In the genomic region with DNA sequence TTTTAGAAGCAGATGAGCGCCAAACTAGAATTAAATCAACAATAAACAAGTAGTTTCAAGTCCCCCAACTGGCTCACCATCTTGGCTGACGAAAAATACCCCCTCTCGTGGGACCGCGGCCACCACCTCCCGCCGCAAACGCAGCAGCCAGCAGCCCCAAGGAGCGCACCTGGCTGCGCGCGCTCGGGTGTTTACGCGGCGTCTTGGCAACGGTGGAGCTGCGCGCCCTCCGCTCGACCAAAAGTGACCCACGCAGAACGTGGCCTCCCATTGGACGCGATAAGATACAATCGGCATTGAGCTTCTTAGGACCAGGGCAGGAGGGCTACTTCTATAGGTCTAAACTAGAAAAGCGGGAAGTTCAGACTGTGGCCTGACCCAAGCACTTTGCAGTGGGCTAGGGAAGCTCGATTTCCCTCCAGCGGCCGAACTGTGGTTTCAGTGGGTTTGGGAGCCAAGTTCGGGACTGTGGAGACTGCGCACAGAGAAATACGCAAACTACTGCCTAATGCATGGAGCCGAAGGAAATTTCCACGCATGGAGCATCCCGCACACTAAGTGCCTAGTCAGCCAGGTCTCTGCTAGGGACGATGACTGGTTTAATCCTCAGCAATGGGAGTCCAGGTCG, we compare ENCODE assay signal across 8 cellular contexts. TPM values are rescaled to one million over a fixed set of nuclear protein-coding genes. Genes with fewer than 3 reads are reported as not detected.
DNase-seq lines count a peak whose midpoint lies in the region; TF ChIP-seq lines count a peak whose summit lies in the region.

TSS of gene MNS1 (minus strand) at position 245 of the 628 bp plus-strand sequence. CDS start at position 80, 165 bp downstream.

- H4K5ac ChIP-seq in H9 (ENCODE audit: insufficient read length, low read depth, low read length): no peak within 1 kb of the TSS

- no peak within 1 kb of the TSS for H2BK15ac ChIP-seq in H9 (ENCODE audit: low read depth, low read length)

- H3K4me3 Mint-ChIP-seq in H9: peak within 1 kb of the TSS; percentile 77 to 82

- peak within 1 kb of the TSS; percentile 88; the same call in 1 of the 2 replicates for H3K14ac ChIP-seq in H9 (ENCODE audit: insufficient read depth, low read length)

- H3K9ac ChIP-seq in H9 (ENCODE audit: extremely low read depth, insufficient read length, low read length): no peak within 1 kb of the TSS
- H3K9ac ChIP-seq in Loucy (ENCODE audit: low read depth, low read length, poor library complexity, severe bottlenecking): peak within 1 kb of the TSS; percentile 82

- no peaks in the 10 kb centered on the region for H3K9me2 ChIP-seq in Loucy (replicated peaks; ENCODE audit: low read depth, low read length)

- no peak within 1 kb of the TSS for H2BK20ac ChIP-seq in H9 (ENCODE audit: low read depth, low read length, poor library complexity, severe bottlenecking)

- H3T11ph ChIP-seq in H9 (ENCODE audit: low read length): no peak within 1 kb of the TSS

- intact Hi-C loops in testis (cut with DNase I; ENCODE audit: low total_unique reads): no loop called here

- TF ChIP-seq CTCF in H9 (conservative IDR thresholded peaks at IDR 0.05): no peak; the same call in 2 of the 3 replicates
- no peak for TF ChIP-seq CTCF in Loucy (conservative IDR thresholded peaks at IDR 0.05; ENCODE audit: low read length)
- TF ChIP-seq CTCF in testis (IDR thresholded peaks at IDR 0.05): no peak

- peak within 1 kb of the TSS; percentile 8 for H3K4me2 ChIP-seq in H9 (ENCODE audit: insufficient read depth, insufficient read length, low read length)
- H3K4me2 ChIP-seq in Loucy (ENCODE audit: low read depth, low read length, poor library complexity, severe bottlenecking): peak within 1 kb of the TSS; percentile 86

- H3K27ac ChIP-seq in H9 (ENCODE audit: insufficient read length, low read depth, low read length): no peak within 1 kb of the TSS
- no peak within 1 kb of the TSS for H3K27ac ChIP-seq in testis

- H3K4ac ChIP-seq in H9 (ENCODE audit: low read depth, low read length): no peak within 1 kb of the TSS

- H3F3A ChIP-seq in Loucy (ENCODE audit: low read depth): no peaks in the 10 kb centered on the region

- peak within 1 kb of the TSS in 1 of 3 experiments; percentile 95; a peak in 2 of 7 replicates for H3K27ac Mint-ChIP-seq in H9

- no peak within 1 kb of the TSS for H3K23ac ChIP-seq in H9 (ENCODE audit: insufficient read length, low read depth, low read length)

- no peak for TF ChIP-seq POLR2A in testis (IDR thresholded peaks at IDR 0.05)

- H3K79me2 ChIP-seq in H9 (ENCODE audit: insufficient read depth, low read length) (no peaks in the 10 kb centered on the region), Loucy (ENCODE audit: insufficient read depth, low read length) (no peaks in the 10 kb centered on the region)

- H2BK5ac ChIP-seq in H9 (ENCODE audit: insufficient read length, low read length): no peak within 1 kb of the TSS

- no peaks in the 10 kb centered on the region for H3K79me1 ChIP-seq in H9 (ENCODE audit: insufficient read depth, low read depth, low read length, poor library complexity, severe bottlenecking)

- DNase-seq in GF-D8 (lab: John Stamatoyannopoulos, UW) (peak; percentile 94), H9 (peak; percentile 96), SIG-M5 (lab: John Stamatoyannopoulos, UW) (peak; percentile 54), globus pallidus (ENCODE audit: low spot score) (peak; percentile 89), non-pigmented ciliary epithelial cell (ENCODE audit: low read depth) (peak; percentile 89), testis (peak; percentile 97)
- DNase-seq in activated naive CD4-positive, alpha-beta T cell treated with anti-CD3 and anti-CD28 coated beads, Interleukin-2, amount 50 U/mL, for 16 hours: peak; percentile 55

- H3K4me1 Mint-ChIP-seq in H9: peaks cover 5 to 11% of the 10 kb centered on the region in 2 experiments

- H4K20me1 ChIP-seq in H9 (ENCODE audit: control insufficient read depth, insufficient read depth, insufficient read length) (no peaks in the 10 kb centered on the region), Loucy (ENCODE audit: insufficient read depth, low read length, poor library complexity, severe bottlenecking) (no peaks in the 10 kb centered on the region)

- H3K27me3 ChIP-seq in H9 (ENCODE audit: insufficient read depth, low read length) (no peaks in the 10 kb centered on the region), Loucy (ENCODE audit: insufficient read depth, low read length, poor library complexity, severe bottlenecking) (no peaks in the 10 kb centered on the region), testis (no peaks in the 10 kb centered on the region)

- no peaks in the 10 kb centered on the region for H3K36me3 Mint-ChIP-seq in H9 (ENCODE audit: insufficient read depth in 1 of 3, low read depth in 3 of 3)

- peaks cover 19% of the 10 kb centered on the region for H3K27me3 Mint-ChIP-seq in H9 (ENCODE audit: low read depth)

- H3K9me3 ChIP-seq in H9 (ENCODE audit: control insufficient read depth, low read depth, low read length): no peaks in the 10 kb centered on the region
- no peaks in the 10 kb centered on the region for H3K9me3 ChIP-seq in Loucy (ENCODE audit: insufficient read depth, low read depth, low read length)
- no peaks in the 10 kb centered on the region for H3K9me3 ChIP-seq in testis

- peaks cover 4% of the 10 kb centered on the region for H3K23me2 ChIP-seq in H9 (ENCODE audit: insufficient read length, low read depth, low read length, poor library complexity, severe bottlenecking)

- H2BK12ac ChIP-seq in H9 (ENCODE audit: insufficient read length, low read depth, low read length): no peak within 1 kb of the TSS

- no peaks in the 10 kb centered on the region for H3K9me3 Mint-ChIP-seq in H9

- H3K4me3 ChIP-seq in Loucy (ENCODE audit: low read length, poor library complexity, severe bottlenecking): peak within 1 kb of the TSS; percentile 93
- H3K4me3 ChIP-seq in testis: peak within 1 kb of the TSS; percentile 68 to 81

- H3K18ac ChIP-seq in H9 (ENCODE audit: insufficient read length, low read depth, low read length): peak within 1 kb of the TSS; percentile 92

- H3K56ac ChIP-seq in H9 (ENCODE audit: insufficient read length, low read depth, low read length): no peak within 1 kb of the TSS

- H2AFZ ChIP-seq in H9 (ENCODE audit: low read length) (peak within 1 kb of the TSS; percentile 74), Loucy (ENCODE audit: low read length) (peak within 1 kb of the TSS; percentile 84)

- no peaks in the 10 kb centered on the region for H3K36me3 ChIP-seq in Loucy (ENCODE audit: insufficient read depth, low read length)
- H3K36me3 ChIP-seq in testis (ENCODE audit: low read depth, missing control alignments): no peaks in the 10 kb centered on the region

- no peak within 1 kb of the TSS for H4K8ac ChIP-seq in H9 (replicated peaks; ENCODE audit: insufficient read length, low read depth, low read length)

- H2BK120ac ChIP-seq in H9 (ENCODE audit: low read depth, low read length, poor library complexity, severe bottlenecking): no peak within 1 kb of the TSS

- H3K4me1 ChIP-seq in H9 (ENCODE audit: insufficient read depth, low read length) (no peaks in the 10 kb centered on the region), Loucy (ENCODE audit: insufficient read depth, low read length, poor library complexity, severe bottlenecking) (peaks cover 26% of the 10 kb centered on the region), testis (no peaks in the 10 kb centered on the region)

- no CpG with 5 or more reads among the region's 38 CpGs for WGBS in H9 (ENCODE audit: extremely low coverage, insufficient read length, low lambda C conversion rate)
- 1 to 2% methylated on average over 15 to 38 of the region's 38 CpGs for WGBS in testis, 2 donors

- no peak within 1 kb of the TSS for H2AK5ac ChIP-seq in H9 (ENCODE audit: insufficient read length, low read length)

- H4K91ac ChIP-seq in H9 (ENCODE audit: insufficient read length, low read depth, low read length): no peak within 1 kb of the TSS

RNA-seq across cellular contexts. Expression of gene MNS1, which starts in this region (rescaled TPM):
- total RNA-seq in H9 (2021): 4.2 and 4.3 TPM in 2 replicates
- 10 to 100 TPM; 15.2 to 29.8 TPM for total RNA-seq in testis
- polyA plus RNA-seq in testis (ENCODE audit: insufficient read depth, low read depth, low replicate concordance): 16.5 TPM
